Comparison of ENCODE assay signal across 19 cellular contexts in the genomic region with DNA sequence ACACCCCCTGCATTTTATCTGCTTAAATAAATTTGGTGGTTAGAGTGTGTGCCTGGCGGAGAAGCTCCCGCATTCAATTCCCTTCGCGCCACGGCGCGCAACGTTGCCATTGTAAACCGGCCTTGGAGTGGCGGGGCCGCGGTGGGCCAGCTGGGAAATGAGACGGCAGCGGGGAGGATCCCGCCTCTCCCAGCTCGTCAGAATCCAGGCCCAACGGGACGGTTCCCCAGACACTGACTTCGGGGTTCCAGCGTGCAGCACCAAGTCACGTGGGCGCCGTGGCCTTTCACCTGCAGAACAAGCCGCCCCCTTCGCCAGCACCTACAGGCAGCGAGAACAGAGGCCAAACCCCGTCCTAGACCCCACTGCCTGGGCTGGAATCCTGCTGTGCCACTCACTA.
DNase-seq lines count a peak whose midpoint lies in the region; ATAC-seq and TF ChIP-seq lines count a peak whose summit lies in the region.
"Had no signal": no experiment of that assay in that cellular context is flagged by ENCODE, and none has a peak within 500 bp of the region (broad histone marks: within the 10 kb centered on the region; RNA-seq: fewer than 3 reads in every experiment).

No MANE protein-coding gene starts in this region.

- DNase-seq in GM23338 (ENCODE audit: low spot score) (peak; percentile 47), lower lobe of right lung (no peak), Karpas-422 (no peak), pons (ENCODE audit: low spot score) (no peak), cerebellum (ENCODE audit: low spot score) (no peak)
- DNase-seq in activated CD8-positive, alpha-beta memory T cell treated with anti-CD3 and anti-CD28 coated beads, Interleukin-2, amount 50 U/mL, for 48 hours, result peak; percentile 44
- DNase-seq in stimulated activated CD8-positive, alpha-beta memory T cell treated with anti-CD3 and anti-CD28 coated beads, Interleukin-4, amount 100 ng/mL, for 48 hours, result peak; percentile 15
- DNase-seq in activated naive CD4-positive, alpha-beta T cell treated with anti-CD3 and anti-CD28 coated beads, Interleukin-2, amount 10 ng/mL, durations not matched to agents 7 days and 5 days, result no peak
- DNase-seq: activated CD4-positive, alpha-beta T cell treated with anti-CD3 and anti-CD28 coated beads, Interleukin-2, amount 10 ng/mL, durations not matched to agents 24 days and 14 days; activated naive CD8-positive, alpha-beta T cell treated with anti-CD3 and anti-CD28 coated beads, Interleukin-2, amount 10 ng/mL, durations not matched to agents 7 days and 5 days; activated T-cell treated with anti-CD3 and anti-CD28 coated beads, Interleukin-2, amount 50 U/mL, for 4 hours; DND-41; effector memory CD4-positive, alpha-beta T cell; glutamatergic neuron; MM.1S; NCI-H1694 treated with DMSO at 0.1 percent for 48 hours; NCI-H446 had no signal

- no peaks in the 10 kb centered on the region for H3K36me3 Mint-ChIP-seq in GM23338 (ENCODE audit: low read depth)
- H3K36me3 Mint-ChIP-seq in activated naive CD4-positive, alpha-beta T cell treated with anti-CD3 and anti-CD28 coated beads, Interleukin-2, amount 10 ng/mL, durations not matched to agents 7 days and 5 days, result no peaks in the 10 kb centered on the region
- H3K36me3 Mint-ChIP-seq: activated naive CD8-positive, alpha-beta T cell treated with anti-CD3 and anti-CD28 coated beads, Interleukin-2, amount 10 ng/mL, durations not matched to agents 7 days and 5 days; CD8-positive, alpha-beta T cell; stimulated activated memory B cell treated with anti-CD40 and anti-IgM and Interleukin-4, amounts not matched to agents 10 μg/mL and 1 μg/mL and 100 μg/mL, for 72 hours had no signal

- H3K79me2 ChIP-seq in GM23338 (replicated peaks; ENCODE audit: insufficient read depth) (no peaks in the 10 kb centered on the region), Karpas-422 (ENCODE audit: low read length) (no peaks in the 10 kb centered on the region)

- peak; percentile 16 for ATAC-seq in GM23338
- ATAC-seq in lower lobe of right lung, result no peak
- ATAC-seq: CD8-positive, alpha-beta T cell; stimulated activated memory B cell treated with anti-CD40 and anti-IgM and Interleukin-4, amounts not matched to agents 10 μg/mL and 1 μg/mL and 100 μg/mL, for 72 hours had no signal

- H4K20me1 ChIP-seq in GM23338 (replicated peaks; ENCODE audit: insufficient read depth), result no peaks in the 10 kb centered on the region
- H4K20me1 ChIP-seq in Karpas-422 (ENCODE audit: insufficient read depth, low read depth, low read length), result no peaks in the 10 kb centered on the region

- H3K9me3 Mint-ChIP-seq in GM23338, result no peaks in the 10 kb centered on the region; the same call in 2 of the 3 replicates
- no peaks in the 10 kb centered on the region for H3K9me3 Mint-ChIP-seq in activated naive CD4-positive, alpha-beta T cell treated with anti-CD3 and anti-CD28 coated beads, Interleukin-2, amount 10 ng/mL, durations not matched to agents 7 days and 5 days
- H3K9me3 Mint-ChIP-seq: activated CD4-positive, alpha-beta T cell treated with anti-CD3 and anti-CD28 coated beads, Interleukin-2, amount 10 ng/mL, durations not matched to agents 24 days and 14 days; activated naive CD8-positive, alpha-beta T cell treated with anti-CD3 and anti-CD28 coated beads, Interleukin-2, amount 10 ng/mL, durations not matched to agents 7 days and 5 days; activated T-cell treated with anti-CD3 and anti-CD28 coated beads, Interleukin-2, amount 50 U/mL, for 4 hours; CD8-positive, alpha-beta T cell; stimulated activated memory B cell treated with anti-CD40 and anti-IgM and Interleukin-4, amounts not matched to agents 10 μg/mL and 1 μg/mL and 100 μg/mL, for 72 hours had no signal

- H3K27ac ChIP-seq in GM23338 (ENCODE audit: low read depth) (no peak overlapping the region), lower lobe of right lung (no peak overlapping the region), Karpas-422 (ENCODE audit: low read length) (no peak overlapping the region)

- H3K4me3 ChIP-seq in GM23338 (peak overlapping the region; percentile 16; the same call in 1 of the 2 replicates), lower lobe of right lung (peak overlapping the region; percentile 13), Karpas-422 (ENCODE audit: low read length) (no peak overlapping the region)

- no peaks in the 10 kb centered on the region for H3K9me3 ChIP-seq in lower lobe of right lung
- H3K9me3 ChIP-seq in Karpas-422 (ENCODE audit: low read length), result no peaks in the 10 kb centered on the region

- H3K4me2 ChIP-seq in GM23338 (peak overlapping the region; percentile 68), Karpas-422 (ENCODE audit: low read depth, low read length, poor library complexity, severe bottlenecking) (no peak overlapping the region)

- peaks cover 18% of the 10 kb centered on the region for H3K4me1 Mint-ChIP-seq in GM23338
- H3K4me1 Mint-ChIP-seq in activated naive CD4-positive, alpha-beta T cell treated with anti-CD3 and anti-CD28 coated beads, Interleukin-2, amount 10 ng/mL, durations not matched to agents 7 days and 5 days, result no peaks in the 10 kb centered on the region
- H3K4me1 Mint-ChIP-seq: activated CD4-positive, alpha-beta T cell treated with anti-CD3 and anti-CD28 coated beads, Interleukin-2, amount 10 ng/mL, durations not matched to agents 24 days and 14 days; stimulated activated memory B cell treated with anti-CD40 and anti-IgM and Interleukin-4, amounts not matched to agents 10 μg/mL and 1 μg/mL and 100 μg/mL, for 72 hours had no signal

- no peak overlapping the region for H3K4me3 Mint-ChIP-seq in GM23338
- no peak overlapping the region for H3K4me3 Mint-ChIP-seq in activated naive CD4-positive, alpha-beta T cell treated with anti-CD3 and anti-CD28 coated beads, Interleukin-2, amount 10 ng/mL, durations not matched to agents 7 days and 5 days
- H3K4me3 Mint-ChIP-seq: activated CD4-positive, alpha-beta T cell treated with anti-CD3 and anti-CD28 coated beads, Interleukin-2, amount 10 ng/mL, durations not matched to agents 24 days and 14 days; activated naive CD8-positive, alpha-beta T cell treated with anti-CD3 and anti-CD28 coated beads, Interleukin-2, amount 10 ng/mL, durations not matched to agents 7 days and 5 days; activated T-cell treated with anti-CD3 and anti-CD28 coated beads, Interleukin-2, amount 50 U/mL, for 4 hours; CD8-positive, alpha-beta T cell; stimulated activated memory B cell treated with anti-CD40 and anti-IgM and Interleukin-4, amounts not matched to agents 10 μg/mL and 1 μg/mL and 100 μg/mL, for 72 hours had no signal

- H3K27me3 ChIP-seq in GM23338 (ENCODE audit: insufficient read depth) (peaks cover 9% of the 10 kb centered on the region; the same call in 1 of the 2 replicates), lower lobe of right lung (ENCODE audit: low read depth) (peaks cover 34% of the 10 kb centered on the region), Karpas-422 (ENCODE audit: low read length) (no peaks in the 10 kb centered on the region)

- no peak overlapping the region for H3K9ac ChIP-seq in Karpas-422 (ENCODE audit: low read length)

- H2AFZ ChIP-seq in GM23338, result peak overlapping the region; percentile 98
- no peak overlapping the region for H2AFZ ChIP-seq in Karpas-422 (ENCODE audit: low read length)

- TF ChIP-seq CTCF in GM23338 (conservative IDR thresholded peaks at IDR 0.05; ENCODE audit: low read depth in 2 of 2) (no peak), lower lobe of right lung (IDR thresholded peaks at IDR 0.05) (no peak)

- intact Hi-C loops in lower lobe of right lung (cut with DNase I), result no loop called here

- H3K4me1 ChIP-seq in GM23338 (ENCODE audit: insufficient read depth) (peaks cover 9% of the 10 kb centered on the region; the same call in 1 of the 2 replicates), lower lobe of right lung (peaks cover 9% of the 10 kb centered on the region), Karpas-422 (ENCODE audit: low read length) (peaks cover 14% of the 10 kb centered on the region)

- H3K27ac Mint-ChIP-seq in GM23338, result no peak overlapping the region
- H3K27ac Mint-ChIP-seq in activated naive CD4-positive, alpha-beta T cell treated with anti-CD3 and anti-CD28 coated beads, Interleukin-2, amount 10 ng/mL, durations not matched to agents 7 days and 5 days, result no peak overlapping the region
- H3K27ac Mint-ChIP-seq: activated CD4-positive, alpha-beta T cell treated with anti-CD3 and anti-CD28 coated beads, Interleukin-2, amount 10 ng/mL, durations not matched to agents 24 days and 14 days; activated naive CD8-positive, alpha-beta T cell treated with anti-CD3 and anti-CD28 coated beads, Interleukin-2, amount 10 ng/mL, durations not matched to agents 7 days and 5 days; CD8-positive, alpha-beta T cell; stimulated activated memory B cell treated with anti-CD40 and anti-IgM and Interleukin-4, amounts not matched to agents 10 μg/mL and 1 μg/mL and 100 μg/mL, for 72 hours had no signal

- CTCF ChIA-PET in activated naive CD4-positive, alpha-beta T cell treated with anti-CD3 and anti-CD28 coated beads, Interleukin-2, amount 10 ng/mL, durations not matched to agents 7 days and 5 days (lab: Charles Lee), result no interaction called here

- H3K9me2 ChIP-seq in GM23338 (ENCODE audit: insufficient read depth) (no peaks in the 10 kb centered on the region), Karpas-422 (replicated peaks; ENCODE audit: insufficient read depth, low read length) (no peaks in the 10 kb centered on the region)

- H3K27me3 Mint-ChIP-seq in GM23338 (ENCODE audit: insufficient read depth, low read depth, poor library complexity), result peaks cover 10% of the 10 kb centered on the region
- H3K27me3 Mint-ChIP-seq in activated naive CD4-positive, alpha-beta T cell treated with anti-CD3 and anti-CD28 coated beads, Interleukin-2, amount 10 ng/mL, durations not matched to agents 7 days and 5 days, result peaks cover 60% of the 10 kb centered on the region

- H3F3A ChIP-seq in GM23338 (replicated peaks; ENCODE audit: low read depth), result no peaks in the 10 kb centered on the region

- no peaks in the 10 kb centered on the region for H3K36me3 ChIP-seq in GM23338 (ENCODE audit: insufficient read depth)
- H3K36me3 ChIP-seq in lower lobe of right lung, result no peaks in the 10 kb centered on the region
- H3K36me3 ChIP-seq in Karpas-422 (ENCODE audit: insufficient read depth, low read length), result no peaks in the 10 kb centered on the region

TF ChIP-seq in GM23338, 12 proteins besides CTCF, POLR2A, EP300 and RAD21 (continues in another document):
- no peak for TF ChIP-seq ZNF331 (CRISPR knock-in tag; IDR thresholded peaks at IDR 0.05; ENCODE audit: low read depth)

Comparison
In these comparisons a context has a peak if more than half of its experiments do, and no peak if none do; other contexts are left out.
1. DNase-seq: peak in GM23338 (single experiment), activated CD8-positive, alpha-beta memory T cell treated with anti-CD3 and anti-CD28 coated beads, Interleukin-2, amount 50 U/mL, for 48 hours (single experiment) and stimulated activated CD8-positive, alpha-beta memory T cell treated with anti-CD3 and anti-CD28 coated beads, Interleukin-4, amount 100 ng/mL, for 48 hours (single experiment); none in lower lobe of right lung (single experiment), Karpas-422 (single experiment), pons (single experiment), cerebellum (single experiment) and activated naive CD4-positive, alpha-beta T cell treated with anti-CD3 and anti-CD28 coated beads, Interleukin-2, amount 10 ng/mL, durations not matched to agents 7 days and 5 days (single experiment).